In genomic region chr3:144112036-144112435, GRCh38 we compare ENCODE assay signal across 30 cellular contexts.
DNase-seq lines count a peak whose midpoint lies in the region; FAIRE-seq and TF ChIP-seq lines count a peak whose summit lies in the region.
"Had no signal": no experiment of that assay in that cellular context is flagged by ENCODE, and none has a peak within 500 bp of the region (broad histone marks: within the 10 kb centered on the region; RNA-seq: fewer than 3 reads in every experiment).

No MANE protein-coding gene starts in this region.

- H3K4me1 ChIP-seq in astrocyte (ENCODE audit: insufficient read depth, low read length), result no peaks in the 10 kb centered on the region
- H3K4me1 ChIP-seq in SJCRH30, result peaks cover 28% of the 10 kb centered on the region
- H3K4me1 ChIP-seq: heart left ventricle, upper lobe of left lung had no signal

- H3K27ac Mint-ChIP-seq in astrocyte (ENCODE audit: unreplicated experiment), result no peak overlapping the region
- no peak overlapping the region for H3K27ac Mint-ChIP-seq in activated T-helper 2 cell treated with anti-CD3 and anti-CD28 coated beads, Interferon-gamma antibody, Interleukin-2, Interleukin-4, amounts not matched to agents 10 μg/mL and 5 μg/mL and 100 μg/mL, durations not matched to agents 14 hours and 24 hours and 36 hours
- H3K27ac Mint-ChIP-seq: activated CD4-positive, alpha-beta T cell treated with anti-CD3 and anti-CD28 coated beads for 36 hours; activated naive CD4-positive, alpha-beta T cell treated with anti-CD3 and anti-CD28 coated beads, Interleukin-2, amount 50 U/mL, for 72 hours; dendritic cell treated with granulocyte-macrophage colony-stimulating factor and Interleukin-4, amounts not matched to agents 40 ng/mL and 50 ng/mL, for 4 days; endodermal cell; IgD-negative memory B cell; mesothelial cell of epicardium; naive B cell; stimulated activated memory B cell treated with anti-CD40 and anti-IgM and Interleukin-4, amounts not matched to agents 10 μg/mL and 1 μg/mL and 100 μg/mL, for 72 hours; T-helper 2 cell treated with Interferon-gamma antibody and Interleukin-4, amounts not matched to agents 5 μg/mL and 100 μg/mL, for 36 hours had no signal

- H2AFZ ChIP-seq in astrocyte (ENCODE audit: low read depth, low read length), result no peak overlapping the region
- H2AFZ ChIP-seq: GM23248 had no signal

- TF ChIP-seq POLR2A in H54 (IDR thresholded peaks at IDR 0.05; ENCODE audit: low read depth, low read length), result no peak

- H3K4me3 ChIP-seq in astrocyte (ENCODE audit: insufficient read depth, low read depth, low read length) (no peak overlapping the region), SJCRH30 (no peak overlapping the region)
- H3K4me3 ChIP-seq: GM23248, heart left ventricle, upper lobe of left lung had no signal

- H4K20me1 ChIP-seq in astrocyte (ENCODE audit: insufficient read depth, low read length), result no peaks in the 10 kb centered on the region

- intact Hi-C loops in activated T-helper 2 cell treated with anti-CD3 and anti-CD28 coated beads, Interferon-gamma antibody, Interleukin-2, Interleukin-4, amounts not matched to agents 10 μg/mL and 5 μg/mL and 100 μg/mL, durations not matched to agents 14 hours and 24 hours and 36 hours (cut with micrococcal nuclease), result no loop called here

- no peaks in the 10 kb centered on the region for H3K36me3 Mint-ChIP-seq in astrocyte (ENCODE audit: low read depth, unreplicated experiment)
- no peaks in the 10 kb centered on the region for H3K36me3 Mint-ChIP-seq in activated T-helper 2 cell treated with anti-CD3 and anti-CD28 coated beads, Interferon-gamma antibody, Interleukin-2, Interleukin-4, amounts not matched to agents 10 μg/mL and 5 μg/mL and 100 μg/mL, durations not matched to agents 14 hours and 24 hours and 36 hours (ENCODE audit: low read depth)
- H3K36me3 Mint-ChIP-seq: activated naive CD4-positive, alpha-beta T cell treated with anti-CD3 and anti-CD28 coated beads, Interleukin-2, amount 50 U/mL, for 72 hours; IgD-negative memory B cell; mesothelial cell of epicardium; naive B cell; stimulated activated memory B cell treated with anti-CD40 and anti-IgM and Interleukin-4, amounts not matched to agents 10 μg/mL and 1 μg/mL and 100 μg/mL, for 72 hours had no signal

- H3K79me2 ChIP-seq in astrocyte (ENCODE audit: insufficient read depth, low read length), result no peaks in the 10 kb centered on the region

- no peaks in the 10 kb centered on the region for H3K36me3 ChIP-seq in astrocyte (ENCODE audit: insufficient read depth, low read length)
- H3K36me3 ChIP-seq in SJCRH30, result no peaks in the 10 kb centered on the region
- H3K36me3 ChIP-seq: heart left ventricle, upper lobe of left lung had no signal

- H3K9ac ChIP-seq in astrocyte (ENCODE audit: low read length), result no peak overlapping the region
- H3K9ac ChIP-seq: GM23248 had no signal

- peak; percentile 41 for DNase-seq in NCI-H2171 treated with DMSO at 0.1 percent for 48 hours (lab: John Stamatoyannopoulos, UW)
- DNase-seq in NCI-H2171 (lab: John Stamatoyannopoulos, UW), result no peak
- DNase-seq in astrocyte (ENCODE audit: low read depth), result peak; percentile 6
- peak; percentile 23 for DNase-seq in globus pallidus (ENCODE audit: low spot score)
- no peak for DNase-seq in SJCRH30
- DNase-seq in NCI-H1694 treated with DMSO at 0.1 percent for 48 hours (lab: John Stamatoyannopoulos, UW), result no peak
- no peak for DNase-seq in H54 (ENCODE audit: insufficient read length, low spot score)
- DNase-seq in activated T-helper 2 cell treated with anti-CD3 and anti-CD28 coated beads, Interferon-gamma antibody, Interleukin-2, Interleukin-4, amounts not matched to agents 10 μg/mL and 5 μg/mL and 100 μg/mL, durations not matched to agents 14 hours and 24 hours and 36 hours (ENCODE audit: low spot score), result no peak
- DNase-seq: 8988T; activated CD4-positive, alpha-beta T cell treated with anti-CD3 and anti-CD28 coated beads for 36 hours; activated CD8-positive, alpha-beta memory T cell treated with anti-CD3 and anti-CD28 coated beads for 24 hours; activated T-cell treated with anti-CD3 and anti-CD28 coated beads for 4 hours; DND-41; endodermal cell; GM23248; heart left ventricle; kidney; naive B cell; NCI-H1048; NCI-H187; NCI-H526 treated with DMSO at 0.1 percent for 48 hours; Right ventricle myocardium superior; stimulated activated CD4-positive, alpha-beta T cell treated with anti-CD3 and anti-CD28 coated beads, Interleukin-15, amount 100 ng/mL, for 24 hours; upper lobe of left lung had no signal

- H3K27me3 Mint-ChIP-seq in astrocyte (ENCODE audit: low read depth, unreplicated experiment), result no peaks in the 10 kb centered on the region
- peaks cover 4% of the 10 kb centered on the region for H3K27me3 Mint-ChIP-seq in activated T-helper 2 cell treated with anti-CD3 and anti-CD28 coated beads, Interferon-gamma antibody, Interleukin-2, Interleukin-4, amounts not matched to agents 10 μg/mL and 5 μg/mL and 100 μg/mL, durations not matched to agents 14 hours and 24 hours and 36 hours (ENCODE audit: low read depth)
- H3K27me3 Mint-ChIP-seq: dendritic cell treated with granulocyte-macrophage colony-stimulating factor and Interleukin-4, amounts not matched to agents 40 ng/mL and 50 ng/mL, for 4 days; IgD-negative memory B cell; stimulated activated memory B cell treated with anti-CD40 and anti-IgM and Interleukin-4, amounts not matched to agents 10 μg/mL and 1 μg/mL and 100 μg/mL, for 72 hours had no signal

- no peak overlapping the region for H3K4me3 Mint-ChIP-seq in astrocyte (ENCODE audit: unreplicated experiment)
- no peak overlapping the region for H3K4me3 Mint-ChIP-seq in activated T-helper 2 cell treated with anti-CD3 and anti-CD28 coated beads, Interferon-gamma antibody, Interleukin-2, Interleukin-4, amounts not matched to agents 10 μg/mL and 5 μg/mL and 100 μg/mL, durations not matched to agents 14 hours and 24 hours and 36 hours (ENCODE audit: low read depth)
- H3K4me3 Mint-ChIP-seq: activated CD4-positive, alpha-beta T cell treated with anti-CD3 and anti-CD28 coated beads for 36 hours; dendritic cell treated with granulocyte-macrophage colony-stimulating factor and Interleukin-4, amounts not matched to agents 40 ng/mL and 50 ng/mL, for 4 days; endodermal cell; IgD-negative memory B cell; mesothelial cell of epicardium; naive B cell; stimulated activated memory B cell treated with anti-CD40 and anti-IgM and Interleukin-4, amounts not matched to agents 10 μg/mL and 1 μg/mL and 100 μg/mL, for 72 hours; T-helper 2 cell treated with Interferon-gamma antibody and Interleukin-4, amounts not matched to agents 5 μg/mL and 100 μg/mL, for 36 hours had no signal

- H3K9me3 ChIP-seq in astrocyte (ENCODE audit: insufficient read depth, low read depth, low read length) (no peaks in the 10 kb centered on the region), SJCRH30 (replicated peaks) (no peaks in the 10 kb centered on the region; the same call in 1 of the 2 replicates)
- H3K9me3 ChIP-seq: heart left ventricle, upper lobe of left lung had no signal

- H3K27ac ChIP-seq in astrocyte (ENCODE audit: low read depth, low read length), result no peak overlapping the region
- no peak overlapping the region for H3K27ac ChIP-seq in SJCRH30
- H3K27ac ChIP-seq: GM23248, heart left ventricle, upper lobe of left lung had no signal

- H3K4me1 Mint-ChIP-seq in astrocyte (ENCODE audit: low read depth, unreplicated experiment), result peaks cover 3% of the 10 kb centered on the region
- H3K4me1 Mint-ChIP-seq in activated T-helper 2 cell treated with anti-CD3 and anti-CD28 coated beads, Interferon-gamma antibody, Interleukin-2, Interleukin-4, amounts not matched to agents 10 μg/mL and 5 μg/mL and 100 μg/mL, durations not matched to agents 14 hours and 24 hours and 36 hours (ENCODE audit: low read depth), result no peaks in the 10 kb centered on the region
- H3K4me1 Mint-ChIP-seq: activated CD4-positive, alpha-beta T cell treated with anti-CD3 and anti-CD28 coated beads for 36 hours; naive B cell had no signal

- H3K4me2 ChIP-seq in astrocyte (ENCODE audit: low read length), result no peak overlapping the region

- H3K27me3 ChIP-seq in astrocyte (ENCODE audit: insufficient read depth, low read length), result no peaks in the 10 kb centered on the region
- no peaks in the 10 kb centered on the region for H3K27me3 ChIP-seq in SJCRH30
- H3K27me3 ChIP-seq: heart left ventricle, upper lobe of left lung had no signal

- no peak for TF ChIP-seq CTCF in astrocyte (IDR thresholded peaks at IDR 0.05; ENCODE audit: insufficient read depth, low read depth, low read length)

- no peaks in the 10 kb centered on the region for H3K9me3 Mint-ChIP-seq in astrocyte (ENCODE audit: unreplicated experiment)
- no peaks in the 10 kb centered on the region for H3K9me3 Mint-ChIP-seq in activated T-helper 2 cell treated with anti-CD3 and anti-CD28 coated beads, Interferon-gamma antibody, Interleukin-2, Interleukin-4, amounts not matched to agents 10 μg/mL and 5 μg/mL and 100 μg/mL, durations not matched to agents 14 hours and 24 hours and 36 hours
- H3K9me3 Mint-ChIP-seq: activated naive CD4-positive, alpha-beta T cell treated with anti-CD3 and anti-CD28 coated beads, Interleukin-2, amount 50 U/mL, for 72 hours; dendritic cell treated with granulocyte-macrophage colony-stimulating factor and Interleukin-4, amounts not matched to agents 40 ng/mL and 50 ng/mL, for 4 days; endodermal cell; IgD-negative memory B cell; naive B cell; stimulated activated memory B cell treated with anti-CD40 and anti-IgM and Interleukin-4, amounts not matched to agents 10 μg/mL and 1 μg/mL and 100 μg/mL, for 72 hours; T-helper 2 cell treated with Interferon-gamma antibody and Interleukin-4, amounts not matched to agents 5 μg/mL and 100 μg/mL, for 36 hours had no signal

- FAIRE-seq in astrocyte (lab: Jason Lieb, UNC) (no peak), H54 (lab: Jason Lieb, UNC) (no peak)
- FAIRE-seq: kidney had no signal

Comparison
In these comparisons a context has a peak if more than half of its experiments do, and no peak if none do; other contexts are left out.
1. DNase-seq: peak in NCI-H2171 treated with DMSO at 0.1 percent for 48 hours (single experiment), astrocyte (single experiment) and globus pallidus (single experiment); none in NCI-H2171 (single experiment), SJCRH30 (0 of 2), NCI-H1694 treated with DMSO at 0.1 percent for 48 hours (single experiment), H54 (single experiment) and activated T-helper 2 cell treated with anti-CD3 and anti-CD28 coated beads, Interferon-gamma antibody, Interleukin-2, Interleukin-4, amounts not matched to agents 10 μg/mL and 5 μg/mL and 100 μg/mL, durations not matched to agents 14 hours and 24 hours and 36 hours (single experiment).